Comparison of ENCODE assay signal across 12 cellular contexts in genomic region chr1:3597599-3597964, GRCh38. TPM values are rescaled to one million over a fixed set of nuclear protein-coding genes. Genes with fewer than 3 reads are reported as not detected.
DNase-seq lines count a peak whose midpoint lies in the region; ATAC-seq and TF ChIP-seq lines count a peak whose summit lies in the region.
"Had no signal": no experiment of that assay in that cellular context is flagged by ENCODE, and none has a peak within 500 bp of the region (broad histone marks: within the 10 kb centered on the region; RNA-seq: fewer than 3 reads in every experiment).

No MANE protein-coding gene starts in this region.

- H3K27ac ChIP-seq in neutrophil = no peak overlapping the region
- H3K27ac ChIP-seq: esophagus muscularis mucosa had no signal

- DNase-seq in activated CD4-positive, alpha-beta T cell treated with anti-CD3 and anti-CD28 coated beads, Interleukin-2, amount 10 ng/mL, durations not matched to agents 7 days and 5 days = peak; percentile 19
- DNase-seq in activated CD4-positive, alpha-beta T cell treated with anti-CD3 and anti-CD28 coated beads, Interleukin-2, amount 50 U/mL, for 1 hour = no peak
- DNase-seq in KG1 (lab: John Stamatoyannopoulos, UW) (peak; percentile 57), NCI-H2227 (lab: John Stamatoyannopoulos, UW; ENCODE audit: unreplicated experiment) (no peak), putamen (ENCODE audit: low spot score) (no peak)
- DNase-seq: kidney glomerular epithelial cell, T1000 had no signal

- no peaks in the 10 kb centered on the region for H3K36me3 ChIP-seq in neutrophil
- H3K36me3 ChIP-seq: esophagus muscularis mucosa had no signal

- peaks cover 4% of the 10 kb centered on the region for H3K27me3 ChIP-seq in neutrophil

- ATAC-seq in GM21529 (IDR thresholded peaks at IDR 0.05; ENCODE audit: unreplicated experiment) = no peak

- peak overlapping the region; percentile 25 to 26 for H3K4me3 ChIP-seq in neutrophil (ENCODE audit: low read depth in 1 of 2, low read length in 1 of 2)

- peaks cover 14% of the 10 kb centered on the region for H3K4me1 Mint-ChIP-seq in activated CD4-positive, alpha-beta T cell treated with anti-CD3 and anti-CD28 coated beads, Interleukin-2, amount 10 ng/mL, durations not matched to agents 7 days and 5 days
- peaks cover 43% of the 10 kb centered on the region for H3K4me1 Mint-ChIP-seq in brain

- peak overlapping the region; percentile 91 for H3K27ac Mint-ChIP-seq in activated CD4-positive, alpha-beta T cell treated with anti-CD3 and anti-CD28 coated beads, Interleukin-2, amount 10 ng/mL, durations not matched to agents 7 days and 5 days
- H3K27ac Mint-ChIP-seq in brain = peak overlapping the region; percentile 51 to 95 (median 83)

- CTCF ChIA-PET in activated CD4-positive, alpha-beta T cell treated with anti-CD3 and anti-CD28 coated beads, Interleukin-2, amount 10 ng/mL, durations not matched to agents 7 days and 5 days (lab: Charles Lee) = no interaction called here

- H3K4me3 Mint-ChIP-seq in activated CD4-positive, alpha-beta T cell treated with anti-CD3 and anti-CD28 coated beads, Interleukin-2, amount 10 ng/mL, durations not matched to agents 7 days and 5 days = peak overlapping the region; percentile 4
- H3K4me3 Mint-ChIP-seq in brain = peak overlapping the region in 3 of 5 experiments; percentile 56 to 64 (median 59)

- no peaks in the 10 kb centered on the region for H3K36me3 Mint-ChIP-seq in activated CD4-positive, alpha-beta T cell treated with anti-CD3 and anti-CD28 coated beads, Interleukin-2, amount 10 ng/mL, durations not matched to agents 7 days and 5 days (ENCODE audit: low read depth)
- H3K36me3 Mint-ChIP-seq in brain = no peaks in the 10 kb centered on the region

- H3K9me3 ChIP-seq in neutrophil = no peaks in the 10 kb centered on the region
- H3K9me3 ChIP-seq: esophagus muscularis mucosa had no signal

- H3K9me3 Mint-ChIP-seq in activated CD4-positive, alpha-beta T cell treated with anti-CD3 and anti-CD28 coated beads, Interleukin-2, amount 10 ng/mL, durations not matched to agents 7 days and 5 days = no peaks in the 10 kb centered on the region
- no peaks in the 10 kb centered on the region for H3K9me3 Mint-ChIP-seq in brain

- no peak for TF ChIP-seq CTCF in brain (conservative IDR thresholded peaks at IDR 0.05)
- no peak for TF ChIP-seq CTCF in neutrophil (IDR thresholded peaks at IDR 0.05)

- peaks cover 40 to 42% of the 10 kb centered on the region in 2 experiments for H3K4me1 ChIP-seq in neutrophil (ENCODE audit: control insufficient read depth in 1 of 2, insufficient read depth in 1 of 2, low read depth in 1 of 2, low read length in 1 of 2)

- H3K27me3 Mint-ChIP-seq in activated CD4-positive, alpha-beta T cell treated with anti-CD3 and anti-CD28 coated beads, Interleukin-2, amount 10 ng/mL, durations not matched to agents 7 days and 5 days = no peaks in the 10 kb centered on the region
- H3K27me3 Mint-ChIP-seq in brain = peaks cover 3% of the 10 kb centered on the region

- POLR2A ChIA-PET in activated CD4-positive, alpha-beta T cell treated with anti-CD3 and anti-CD28 coated beads, Interleukin-2, amount 10 ng/mL, durations not matched to agents 7 days and 5 days (lab: Charles Lee) = no interaction called here

RNA-seq across cellular contexts. Expression of gene MEGF6, which starts 13.7 kb away (rescaled TPM):
- 10 to 100 TPM; 20.7 to 26.6 TPM for total RNA-seq in activated CD4-positive, alpha-beta T cell treated with anti-CD3 and anti-CD28 coated beads, Interleukin-2, amount 10 ng/mL, durations not matched to agents 7 days and 5 days
- 8.0 TPM for polyA plus RNA-seq in brain (ENCODE audit: insufficient read depth, low read depth, low replicate concordance)

RNA-seq across cellular contexts. Expression of gene TPRG1L, which starts 27.2 kb away (rescaled TPM):
- 10 to 100 TPM; 13.6 to 14.7 TPM for total RNA-seq in activated CD4-positive, alpha-beta T cell treated with anti-CD3 and anti-CD28 coated beads, Interleukin-2, amount 10 ng/mL, durations not matched to agents 7 days and 5 days
- 100 TPM for polyA plus RNA-seq in brain (ENCODE audit: insufficient read depth, low read depth, low replicate concordance)

RNA-seq across cellular contexts. Expression of gene WRAP73, which starts 52.3 kb away (rescaled TPM):
- total RNA-seq in activated CD4-positive, alpha-beta T cell treated with anti-CD3 and anti-CD28 coated beads, Interleukin-2, amount 10 ng/mL, durations not matched to agents 7 days and 5 days = 10 to 100 TPM; 32.6 to 34.8 TPM
- 29.7 TPM for polyA plus RNA-seq in brain (ENCODE audit: insufficient read depth, low read depth, low replicate concordance)

RNA-seq across cellular contexts. Expression of gene TP73, which starts 54.7 kb away (rescaled TPM):
- total RNA-seq in activated CD4-positive, alpha-beta T cell treated with anti-CD3 and anti-CD28 coated beads, Interleukin-2, amount 10 ng/mL, durations not matched to agents 7 days and 5 days = 1 to 10 TPM; 2.0 to 2.5 TPM
- 19.0 TPM for polyA plus RNA-seq in brain (ENCODE audit: insufficient read depth, low read depth, low replicate concordance)
- total RNA-seq: esophagus muscularis mucosa, skeletal muscle tissue had no signal

Comparison
In these comparisons a context has a peak if more than half of its experiments do, and no peak if none do; other contexts are left out.
1. DNase-seq: peak in activated CD4-positive, alpha-beta T cell treated with anti-CD3 and anti-CD28 coated beads, Interleukin-2, amount 10 ng/mL, durations not matched to agents 7 days and 5 days (single experiment) and KG1 (single experiment); none in activated CD4-positive, alpha-beta T cell treated with anti-CD3 and anti-CD28 coated beads, Interleukin-2, amount 50 U/mL, for 1 hour (single experiment), NCI-H2227 (single experiment) and putamen (single experiment).